ENCODE assay signal across 8 cellular contexts in the genomic region with DNA sequence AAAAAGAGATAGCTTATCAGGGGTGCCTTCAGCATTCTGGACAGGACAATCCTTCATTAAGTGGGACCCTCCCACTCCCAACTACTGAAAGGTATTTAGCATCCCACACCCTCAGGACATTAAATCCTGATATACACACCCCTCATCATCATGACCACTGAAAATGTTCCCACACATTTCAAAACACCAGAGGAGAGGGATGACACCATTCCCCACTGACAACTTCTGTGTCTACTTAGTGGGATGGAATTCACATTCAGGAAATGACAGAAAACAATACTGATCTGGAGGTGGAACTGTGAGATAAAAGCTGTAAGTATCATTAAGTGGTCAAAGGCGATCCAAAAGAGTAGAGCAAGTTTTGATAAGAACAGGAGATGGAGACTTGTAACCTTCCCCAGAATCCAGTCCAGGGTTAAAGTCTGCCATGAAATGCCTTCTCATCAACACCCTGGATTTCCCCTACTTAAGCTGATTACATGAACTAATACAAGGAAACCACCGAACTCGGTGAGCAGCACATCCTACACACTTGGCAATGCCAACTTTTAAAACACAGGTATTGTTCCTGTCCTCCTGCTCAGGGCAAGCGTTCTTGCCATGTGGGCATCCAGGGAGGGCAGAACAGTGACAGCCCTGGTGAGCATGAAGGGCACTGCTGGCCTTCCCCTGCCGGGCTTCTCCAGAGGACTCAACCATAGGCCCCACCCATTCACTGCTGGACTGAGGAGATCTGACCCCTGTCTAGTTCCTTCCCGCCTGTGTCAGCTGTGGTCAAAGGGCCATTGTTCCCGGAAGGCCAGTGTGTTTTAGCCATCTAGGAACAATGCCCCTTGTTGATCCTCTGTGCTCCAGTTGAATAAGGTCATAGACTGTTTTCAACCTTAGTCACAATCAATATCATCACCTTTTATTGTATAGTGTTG.
A peak's percentile ranks its signal among the peaks of the same experiment; 100 is the strongest.
DNase-seq lines count a peak whose midpoint lies in the region; ATAC-seq and TF ChIP-seq lines count a peak whose summit lies in the region.

No MANE protein-coding gene starts in this region.

- peaks cover 84% of the 10 kb centered on the region for H3K4me1 Mint-ChIP-seq in activated T-cell treated with anti-CD3 and anti-CD28 coated beads, Interleukin-2, amount 50 U/mL, for 72 hours (ENCODE audit: low read depth)

- no peaks in the 10 kb centered on the region for H3K36me3 ChIP-seq in GM06990 (ENCODE audit: control insufficient read depth, insufficient read depth, low read length)
- no peaks in the 10 kb centered on the region for H3K36me3 ChIP-seq in right lobe of liver

- DNase-seq in GM06990 (ENCODE audit: extremely low read depth, insufficient read length) (peak; percentile 28), right lobe of liver (peak; percentile 37 to 51 (median 49)), AML-193 (lab: John Stamatoyannopoulos, UW) (no peak), glomerular visceral epithelial cell (ENCODE audit: extremely low spot score) (no peak)
- DNase-seq in activated T-cell treated with anti-CD3 and anti-CD28 coated beads, Interleukin-2, amount 50 U/mL, for 72 hours = peak; percentile 29 to 32

- H3K36me3 Mint-ChIP-seq in activated T-cell treated with anti-CD3 and anti-CD28 coated beads, Interleukin-2, amount 50 U/mL, for 72 hours (ENCODE audit: insufficient read depth in 2 of 2) = no peaks in the 10 kb centered on the region

- intact Hi-C loops in right lobe of liver (cut with DNase I) = no loop called here

- H3K27me3 Mint-ChIP-seq in activated T-cell treated with anti-CD3 and anti-CD28 coated beads, Interleukin-2, amount 50 U/mL, for 72 hours (ENCODE audit: low read depth) = no peaks in the 10 kb centered on the region

- no peaks in the 10 kb centered on the region for H3K9me3 ChIP-seq in right lobe of liver

- H3K27me3 ChIP-seq in GM06990 (replicated peaks; ENCODE audit: control insufficient read depth, insufficient read depth, low read length) (no peaks in the 10 kb centered on the region), right lobe of liver (no peaks in the 10 kb centered on the region)

- peak; percentile 53 for ATAC-seq in GM21717 (IDR thresholded peaks at IDR 0.05; ENCODE audit: unreplicated experiment)
- ATAC-seq in activated T-cell treated with anti-CD3 and anti-CD28 coated beads, Interleukin-2, amount 50 U/mL, for 72 hours (replicated peaks in 1 of 2) = peak; percentile 59 to 60
- ATAC-seq in right lobe of liver = peak; percentile 66 to 86 (median 79)
- no peak for ATAC-seq in HG02970 (IDR thresholded peaks at IDR 0.05; ENCODE audit: low FRiP score, unreplicated experiment)
- ATAC-seq in HG03280 (IDR thresholded peaks at IDR 0.05; ENCODE audit: unreplicated experiment) = no peak

- H3K4me3 Mint-ChIP-seq in activated T-cell treated with anti-CD3 and anti-CD28 coated beads, Interleukin-2, amount 50 U/mL, for 72 hours = peak overlapping the region; percentile 69

- TF ChIP-seq POLR2A in right lobe of liver (IDR thresholded peaks at IDR 0.05) = no peak

- peaks cover 0 to 28% (median 3%) of the 10 kb centered on the region in 4 donors for H3K4me1 ChIP-seq in right lobe of liver

- H3K27ac ChIP-seq in right lobe of liver = peak overlapping the region in 1 of 3 donors; percentile 22

- no peak for TF ChIP-seq CTCF in GM06990 (IDR thresholded peaks at IDR 0.05; ENCODE audit: insufficient read depth, low read length, poor library complexity, severe bottlenecking)
- no peak for TF ChIP-seq CTCF in right lobe of liver (IDR thresholded peaks at IDR 0.05)

- peak overlapping the region; percentile 43 for H3K27ac Mint-ChIP-seq in activated T-cell treated with anti-CD3 and anti-CD28 coated beads, Interleukin-2, amount 50 U/mL, for 72 hours

- peaks cover 0 to 1% of the 10 kb centered on the region in 2 donors for H3K9me3 Mint-ChIP-seq in activated T-cell treated with anti-CD3 and anti-CD28 coated beads, Interleukin-2, amount 50 U/mL, for 72 hours

- WGBS in right lobe of liver (ENCODE audit: insufficient coverage, low coverage, low lambda C conversion rate, missing lambda C conversion rate) = 38% methylated on average over 5 of the region's 7 CpGs

- H3K4me3 ChIP-seq in GM06990 (replicated peaks; ENCODE audit: low read depth, low read length) (no peak overlapping the region), right lobe of liver (no peak overlapping the region)

Comparison
In these comparisons a context has a peak if more than half of its experiments do, and no peak if none do; other contexts are left out.
1. DNase-seq: peak in GM06990 (single experiment), activated T-cell treated with anti-CD3 and anti-CD28 coated beads, Interleukin-2, amount 50 U/mL, for 72 hours (2 of 2) and right lobe of liver (3 of 3); none in AML-193 (0 of 2) and glomerular visceral epithelial cell (single experiment).
2. ATAC-seq: peak in GM21717 (single experiment), activated T-cell treated with anti-CD3 and anti-CD28 coated beads, Interleukin-2, amount 50 U/mL, for 72 hours (2 of 2) and right lobe of liver (4 of 4); none in HG02970 (single experiment) and HG03280 (single experiment).